ENCODE assay signal across 8 cellular contexts in genomic region chr6:42572523-42572922, GRCh38. TPM values are rescaled to one million over a fixed set of nuclear protein-coding genes. Genes with fewer than 3 reads are reported as not detected.
A peak's percentile ranks its signal among the peaks of the same experiment; 100 is the strongest.
DNase-seq lines count a peak whose midpoint lies in the region; ATAC-seq and TF ChIP-seq lines count a peak whose summit lies in the region.

No MANE protein-coding gene starts in this region.

- peaks cover 38% of the 10 kb centered on the region for H3K4me1 ChIP-seq in BLaER1
- no peaks in the 10 kb centered on the region for H3K4me1 ChIP-seq in testis

- H4K20me1 ChIP-seq in BLaER1: peaks cover 69% of the 10 kb centered on the region

- TF ChIP-seq POLR2A in testis (IDR thresholded peaks at IDR 0.05): no peak

- no peaks in the 10 kb centered on the region for H3K9me3 ChIP-seq in BLaER1
- no peaks in the 10 kb centered on the region for H3K9me3 ChIP-seq in testis

- intact Hi-C loops in activated T-helper 1 cell treated with anti-CD3 and anti-CD28 coated beads, Interleukin-12 subunit alpha, Interleukin-12 subunit beta, Interleukin-2, Interleukin-4 antibody, amounts not matched to agents 30 ng/mL and 10 ng/mL and 1 ng/mL, durations not matched to agents 14 hours and 24 hours and 36 hours (cut with micrococcal nuclease): loop anchor here (5.0 kb wide), 1 partner anchor 65 kb away; no protein-coding TSS in a partner anchor
- intact Hi-C loops in testis (cut with DNase I; ENCODE audit: low total_unique reads): no loop called here

- H3K27ac ChIP-seq in BLaER1 (peak overlapping the region; percentile 45; the same call in 1 of the 2 replicates), testis (no peak overlapping the region)

- no peak for DNase-seq in T-helper 2 cell treated with Interferon-gamma antibody and Interleukin-4, amounts not matched to agents 5 μg/mL and 100 μg/mL, for 36 hours (ENCODE audit: low spot score)
- DNase-seq in NCI-H82 (lab: John Stamatoyannopoulos, UW) (no peak), EL (no peak), testis (no peak)
- no peak for DNase-seq in activated T-helper 1 cell treated with anti-CD3 and anti-CD28 coated beads, Interleukin-12 subunit alpha, Interleukin-12 subunit beta, Interleukin-2, Interleukin-4 antibody, amounts not matched to agents 30 ng/mL and 10 ng/mL and 1 ng/mL, durations not matched to agents 14 hours and 24 hours and 36 hours (ENCODE audit: low spot score)

- H3K4me3 ChIP-seq in BLaER1: no peak overlapping the region
- no peak overlapping the region for H3K4me3 ChIP-seq in testis

- H3K4me3 Mint-ChIP-seq in T-helper 2 cell treated with Interferon-gamma antibody and Interleukin-4, amounts not matched to agents 5 μg/mL and 100 μg/mL, for 36 hours: peak overlapping the region; percentile 52
- H3K4me3 Mint-ChIP-seq in activated T-helper 1 cell treated with anti-CD3 and anti-CD28 coated beads, Interleukin-12 subunit alpha, Interleukin-12 subunit beta, Interleukin-2, Interleukin-4 antibody, amounts not matched to agents 30 ng/mL and 10 ng/mL and 1 ng/mL, durations not matched to agents 14 hours and 24 hours and 36 hours: no peak overlapping the region

- H3K9ac ChIP-seq in BLaER1: no peak overlapping the region; the same call in 1 of the 2 replicates

- H3K27me3 Mint-ChIP-seq in T-helper 2 cell treated with Interferon-gamma antibody and Interleukin-4, amounts not matched to agents 5 μg/mL and 100 μg/mL, for 36 hours (ENCODE audit: low read depth): no peaks in the 10 kb centered on the region
- no peaks in the 10 kb centered on the region for H3K27me3 Mint-ChIP-seq in activated T-helper 1 cell treated with anti-CD3 and anti-CD28 coated beads, Interleukin-12 subunit alpha, Interleukin-12 subunit beta, Interleukin-2, Interleukin-4 antibody, amounts not matched to agents 30 ng/mL and 10 ng/mL and 1 ng/mL, durations not matched to agents 14 hours and 24 hours and 36 hours (ENCODE audit: insufficient read depth)

- peak overlapping the region; percentile 74 for H3K27ac Mint-ChIP-seq in T-helper 2 cell treated with Interferon-gamma antibody and Interleukin-4, amounts not matched to agents 5 μg/mL and 100 μg/mL, for 36 hours
- no peak overlapping the region for H3K27ac Mint-ChIP-seq in activated T-helper 1 cell treated with anti-CD3 and anti-CD28 coated beads, Interleukin-12 subunit alpha, Interleukin-12 subunit beta, Interleukin-2, Interleukin-4 antibody, amounts not matched to agents 30 ng/mL and 10 ng/mL and 1 ng/mL, durations not matched to agents 14 hours and 24 hours and 36 hours

- H3K4me1 Mint-ChIP-seq in T-helper 2 cell treated with Interferon-gamma antibody and Interleukin-4, amounts not matched to agents 5 μg/mL and 100 μg/mL, for 36 hours (ENCODE audit: low read depth): peaks cover 37% of the 10 kb centered on the region
- peaks cover 46% of the 10 kb centered on the region for H3K4me1 Mint-ChIP-seq in activated T-helper 1 cell treated with anti-CD3 and anti-CD28 coated beads, Interleukin-12 subunit alpha, Interleukin-12 subunit beta, Interleukin-2, Interleukin-4 antibody, amounts not matched to agents 30 ng/mL and 10 ng/mL and 1 ng/mL, durations not matched to agents 14 hours and 24 hours and 36 hours (ENCODE audit: low read depth)

- H3K36me3 Mint-ChIP-seq in T-helper 2 cell treated with Interferon-gamma antibody and Interleukin-4, amounts not matched to agents 5 μg/mL and 100 μg/mL, for 36 hours (ENCODE audit: low read depth): peaks cover 40% of the 10 kb centered on the region
- H3K36me3 Mint-ChIP-seq in activated T-helper 1 cell treated with anti-CD3 and anti-CD28 coated beads, Interleukin-12 subunit alpha, Interleukin-12 subunit beta, Interleukin-2, Interleukin-4 antibody, amounts not matched to agents 30 ng/mL and 10 ng/mL and 1 ng/mL, durations not matched to agents 14 hours and 24 hours and 36 hours (ENCODE audit: low read depth): peaks cover 25% of the 10 kb centered on the region

- TF ChIP-seq CTCF in testis (IDR thresholded peaks at IDR 0.05): no peak

- H3K36me3 ChIP-seq in BLaER1 (peaks cover 40% of the 10 kb centered on the region), testis (ENCODE audit: low read depth, missing control alignments) (no peaks in the 10 kb centered on the region)

- no peaks in the 10 kb centered on the region for H3K9me3 Mint-ChIP-seq in T-helper 2 cell treated with Interferon-gamma antibody and Interleukin-4, amounts not matched to agents 5 μg/mL and 100 μg/mL, for 36 hours
- no peaks in the 10 kb centered on the region for H3K9me3 Mint-ChIP-seq in activated T-helper 1 cell treated with anti-CD3 and anti-CD28 coated beads, Interleukin-12 subunit alpha, Interleukin-12 subunit beta, Interleukin-2, Interleukin-4 antibody, amounts not matched to agents 30 ng/mL and 10 ng/mL and 1 ng/mL, durations not matched to agents 14 hours and 24 hours and 36 hours

- no peaks in the 10 kb centered on the region for H3K27me3 ChIP-seq in BLaER1
- no peaks in the 10 kb centered on the region for H3K27me3 ChIP-seq in testis

- ATAC-seq in GM19043 (IDR thresholded peaks at IDR 0.05; ENCODE audit: low read depth, unreplicated experiment) (peak; percentile 81), HG03139 (IDR thresholded peaks at IDR 0.05; ENCODE audit: unreplicated experiment) (peak; percentile 64)

- peak overlapping the region; percentile 48 for H3K4me2 ChIP-seq in BLaER1

- 68 to 75% methylated on average over 4 of the region's 4 CpGs for WGBS in testis, 2 donors

RNA-seq across cellular contexts. Expression of gene UBR2, which starts 8.7 kb away (rescaled TPM):
- total RNA-seq in activated T-helper 1 cell treated with anti-CD3 and anti-CD28 coated beads, Interleukin-12 subunit alpha, Interleukin-12 subunit beta, Interleukin-2, Interleukin-4 antibody, amounts not matched to agents 30 ng/mL and 10 ng/mL and 1 ng/mL, durations not matched to agents 14 hours and 24 hours and 36 hours: 26.8 and 28.1 TPM in 2 replicates
- 10 to 100 TPM; 25.8 to 26.8 TPM for total RNA-seq in testis
- polyA plus RNA-seq in testis (ENCODE audit: insufficient read depth, low read depth, low replicate concordance): 11.1 TPM
